In the genomic region with DNA sequence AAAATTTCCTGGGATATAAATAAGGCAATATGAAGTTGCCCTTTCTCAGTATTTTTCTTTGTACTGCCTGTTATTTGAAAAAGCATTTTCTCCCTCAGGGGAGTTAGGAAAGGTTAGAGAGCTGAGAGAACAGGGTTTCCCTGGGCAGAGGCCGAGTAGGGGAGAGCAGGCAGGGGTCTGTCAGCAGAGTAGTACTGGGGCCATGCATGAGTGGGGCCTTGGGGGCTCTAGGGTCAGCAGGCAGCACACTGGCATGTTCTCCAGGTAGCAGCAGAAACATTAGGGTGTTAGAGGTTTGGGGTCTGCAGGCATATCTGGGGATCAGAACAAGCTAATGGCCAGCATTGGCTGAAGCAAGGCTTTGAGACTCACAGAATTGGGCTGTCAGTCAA, we compare ENCODE assay signal across 23 cellular contexts. TPM values are rescaled to one million over a fixed set of nuclear protein-coding genes. Genes with fewer than 3 reads are reported as not detected.
A peak's percentile ranks its signal among the peaks of the same experiment; 100 is the strongest.
DNase-seq lines count a peak whose midpoint lies in the region; ATAC-seq and TF ChIP-seq lines count a peak whose summit lies in the region.
"Had no signal": no experiment of that assay in that cellular context is flagged by ENCODE, and none has a peak within 500 bp of the region (broad histone marks: within the 10 kb centered on the region; RNA-seq: fewer than 3 reads in every experiment).

No MANE protein-coding gene starts in this region.

- TF ChIP-seq POLR2A in suprapubic skin (IDR thresholded peaks at IDR 0.05), result no peak

- H3K27ac ChIP-seq in upper lobe of right lung (no peak overlapping the region), suprapubic skin (no peak overlapping the region)
- H3K27ac ChIP-seq: body of pancreas, left lung, pancreas, WERI-Rb-1 had no signal

- POLR2A ChIA-PET in naive thymus-derived CD8-positive, alpha-beta T cell (lab: Charles Lee), result no interaction called here

- H3K9me3 ChIP-seq in upper lobe of right lung (no peaks in the 10 kb centered on the region), suprapubic skin (no peaks in the 10 kb centered on the region)
- H3K9me3 ChIP-seq: body of pancreas, left lung, pancreas had no signal

- H3K36me3 ChIP-seq in upper lobe of right lung (peaks cover 35% of the 10 kb centered on the region), suprapubic skin (peaks cover 30% of the 10 kb centered on the region)

- H3K4me1 Mint-ChIP-seq in stimulated activated naive CD8-positive, alpha-beta T cell treated with anti-CD3 and anti-CD28 coated beads, Interleukin-15, amount 100 ng/mL, for 72 hours, result no peaks in the 10 kb centered on the region
- H3K4me1 Mint-ChIP-seq in naive thymus-derived CD8-positive, alpha-beta T cell, result peaks cover 0 to 6% (median 3%) of the 10 kb centered on the region in 4 donors

- H3K4me3 Mint-ChIP-seq in stimulated activated naive CD8-positive, alpha-beta T cell treated with anti-CD3 and anti-CD28 coated beads, Interleukin-15, amount 100 ng/mL, for 72 hours, result peak overlapping the region in 1 of 2 donors; percentile 19
- H3K4me3 Mint-ChIP-seq in naive thymus-derived CD8-positive, alpha-beta T cell, result no peak overlapping the region
- H3K4me3 Mint-ChIP-seq: CD14-positive monocyte; naive thymus-derived CD4-positive, alpha-beta T cell had no signal

- no peaks in the 10 kb centered on the region for H3K9me3 Mint-ChIP-seq in stimulated activated naive CD8-positive, alpha-beta T cell treated with anti-CD3 and anti-CD28 coated beads, Interleukin-15, amount 100 ng/mL, for 72 hours
- H3K9me3 Mint-ChIP-seq in naive thymus-derived CD8-positive, alpha-beta T cell, result no peaks in the 10 kb centered on the region
- H3K9me3 Mint-ChIP-seq: CD14-positive monocyte; naive thymus-derived CD4-positive, alpha-beta T cell had no signal

- H3K4me3 ChIP-seq in upper lobe of right lung (no peak overlapping the region), suprapubic skin (no peak overlapping the region)
- H3K4me3 ChIP-seq: body of pancreas, left lung, pancreas had no signal

- no peak for TF ChIP-seq CTCF in upper lobe of right lung (IDR thresholded peaks at IDR 0.05)
- TF ChIP-seq CTCF in suprapubic skin (IDR thresholded peaks at IDR 0.05), result no peak

- no peaks in the 10 kb centered on the region for H3K27me3 Mint-ChIP-seq in stimulated activated naive CD8-positive, alpha-beta T cell treated with anti-CD3 and anti-CD28 coated beads, Interleukin-15, amount 100 ng/mL, for 72 hours
- H3K27me3 Mint-ChIP-seq in naive thymus-derived CD8-positive, alpha-beta T cell, result no peaks in the 10 kb centered on the region
- H3K27me3 Mint-ChIP-seq: naive thymus-derived CD4-positive, alpha-beta T cell had no signal

- DNase-seq in DMS79 treated with DMSO at 0.1 percent for 48 hours (lab: John Stamatoyannopoulos, UW), result peak; percentile 64
- no peak for DNase-seq in DMS79 (lab: John Stamatoyannopoulos, UW)
- DNase-seq in stimulated activated naive CD8-positive, alpha-beta T cell treated with anti-CD3 and anti-CD28 coated beads, Interleukin-15, amount 100 ng/mL, for 72 hours, result no peak
- no peak for DNase-seq in stimulated activated naive CD8-positive, alpha-beta T cell treated with anti-CD3 and anti-CD28 coated beads, Interleukin-15, Interleukin-2, amounts not matched to agents 100 U/mL and 50 U/mL, for 24 hours
- no peak for DNase-seq in naive thymus-derived CD8-positive, alpha-beta T cell
- DNase-seq in upper lobe of right lung, result no peak
- no peak for DNase-seq in suprapubic skin (ENCODE audit: low spot score in 2 of 2)
- DNase-seq: activated CD4-positive, alpha-beta T cell treated with anti-CD3 and anti-CD28 coated beads, Interleukin-2, amount 50 U/mL, for 1 hour; activated effector memory CD4-positive, alpha-beta T cell treated with Interleukin-2 at 50 U/mL for 16 hours; body of pancreas; cerebellar nuclear complex; GOT3; IMR-90; left lung; naive thymus-derived CD4-positive, alpha-beta T cell; OCI-M1; pancreas; stimulated activated CD4-positive, alpha-beta T cell treated with anti-CD3 and anti-CD28 coated beads, Interleukin-2, amount 100 ng/mL, for 24 hours; T1000; WERI-Rb-1 had no signal

- H3K36me3 Mint-ChIP-seq in naive thymus-derived CD8-positive, alpha-beta T cell, result peaks cover 0 to 40% (median 0%) of the 10 kb centered on the region in 3 donors

- WGBS in suprapubic skin, result 91% methylated on average over 1 of the region's 1 CpG

- H3K27ac Mint-ChIP-seq in stimulated activated naive CD8-positive, alpha-beta T cell treated with anti-CD3 and anti-CD28 coated beads, Interleukin-15, amount 100 ng/mL, for 72 hours, result peak overlapping the region in 1 of 2 donors; percentile 92
- H3K27ac Mint-ChIP-seq in naive thymus-derived CD8-positive, alpha-beta T cell, result peak overlapping the region in 7 of 10 donors; percentile 3 to 86 (median 34)

- no peak for TF ChIP-seq EP300 in suprapubic skin (IDR thresholded peaks at IDR 0.05)

- intact Hi-C loops in upper lobe of right lung (cut with DNase I), result no loop called here

- H3K4me1 ChIP-seq in upper lobe of right lung (no peaks in the 10 kb centered on the region), suprapubic skin (peaks cover 33% of the 10 kb centered on the region)
- H3K4me1 ChIP-seq: left lung had no signal

- H3K27me3 ChIP-seq in upper lobe of right lung (no peaks in the 10 kb centered on the region), suprapubic skin (no peaks in the 10 kb centered on the region)
- H3K27me3 ChIP-seq: body of pancreas, left lung, pancreas had no signal

- ATAC-seq in stimulated activated naive CD8-positive, alpha-beta T cell treated with anti-CD3 and anti-CD28 coated beads, Interleukin-15, amount 100 ng/mL, for 72 hours, result peak; percentile 47
- ATAC-seq in stimulated activated naive CD8-positive, alpha-beta T cell treated with anti-CD3 and anti-CD28 coated beads, Interleukin-15, Interleukin-2, amounts not matched to agents 100 U/mL and 50 U/mL, for 24 hours, result no peak
- no peak for ATAC-seq in naive thymus-derived CD8-positive, alpha-beta T cell
- peak; percentile 19 for ATAC-seq in upper lobe of right lung
- ATAC-seq in GM18517 (IDR thresholded peaks at IDR 0.05; ENCODE audit: unreplicated experiment), result no peak
- ATAC-seq: body of pancreas; left lung; naive thymus-derived CD4-positive, alpha-beta T cell; pancreas had no signal

RNA-seq across cellular contexts. Expression of gene KLRG2, which starts 56.4 kb away (rescaled TPM):
- not detected for total RNA-seq in naive thymus-derived CD8-positive, alpha-beta T cell
- polyA plus RNA-seq in naive thymus-derived CD8-positive, alpha-beta T cell, result under 1 TPM in 1 of 3 donors, not detected in 2; 0.14 TPM
- total RNA-seq in upper lobe of right lung, result 6.5 TPM
- 1 to 10 TPM; 4.3 to 6.5 (median 5.7) TPM for total RNA-seq in suprapubic skin
- total RNA-seq: glomerular endothelial cell; naive thymus-derived CD4-positive, alpha-beta T cell had no signal
- polyA plus RNA-seq: CD14-positive monocyte; naive thymus-derived CD4-positive, alpha-beta T cell had no signal

Comparison
In these comparisons a context has a peak if more than half of its experiments do, and no peak if none do; other contexts are left out.
1. ATAC-seq: peak in stimulated activated naive CD8-positive, alpha-beta T cell treated with anti-CD3 and anti-CD28 coated beads, Interleukin-15, amount 100 ng/mL, for 72 hours (single experiment) and upper lobe of right lung (single experiment); none in stimulated activated naive CD8-positive, alpha-beta T cell treated with anti-CD3 and anti-CD28 coated beads, Interleukin-15, Interleukin-2, amounts not matched to agents 100 U/mL and 50 U/mL, for 24 hours (single experiment), naive thymus-derived CD8-positive, alpha-beta T cell (0 of 2) and GM18517 (single experiment).